ENCODE assay signal across 19 cellular contexts in genomic region chr2:104584393-104584792, GRCh38.
"Had no signal": no experiment of that assay in that cellular context is flagged by ENCODE, and none has a peak within 500 bp of the region (broad histone marks: within the 10 kb centered on the region; RNA-seq: fewer than 3 reads in every experiment).

No MANE protein-coding gene starts in this region.

- H3K4me1 ChIP-seq: ascending aorta, breast epithelium, pancreas, sigmoid colon, spleen had no signal

- ATAC-seq: activated CD4-positive, alpha-beta T cell treated with anti-CD3 and anti-CD28 coated beads for 36 hours; activated CD8-positive, alpha-beta memory T cell treated with anti-CD3 and anti-CD28 coated beads, Interleukin-2, amount 10 ng/mL, durations not matched to agents 7 days and 5 days; pancreas; stimulated activated effector memory CD8-positive, alpha-beta T cell treated with anti-CD3 and anti-CD28 coated beads, Interleukin-12 subunit alpha, Interleukin-12 subunit beta, amount 100 ng/mL, for 72 hours had no signal

- H3K36me3 ChIP-seq: ascending aorta, breast epithelium, pancreas, sigmoid colon, spleen, WERI-Rb-1 had no signal

- H3K27ac ChIP-seq: ascending aorta, breast epithelium, pancreas, sigmoid colon, spleen, WERI-Rb-1 had no signal

- H3K27me3 Mint-ChIP-seq: activated CD4-positive, alpha-beta memory T cell treated with anti-CD3 and anti-CD28 coated beads for 36 hours; activated CD8-positive, alpha-beta memory T cell treated with anti-CD3 and anti-CD28 coated beads, Interleukin-2, amount 10 ng/mL, durations not matched to agents 7 days and 5 days; activated naive CD4-positive, alpha-beta T cell treated with anti-CD3 and anti-CD28 coated beads, Interleukin-2, amount 10 ng/mL, durations not matched to agents 7 days and 5 days had no signal

- H3K36me3 Mint-ChIP-seq: activated CD4-positive, alpha-beta memory T cell treated with anti-CD3 and anti-CD28 coated beads for 36 hours; activated CD8-positive, alpha-beta memory T cell treated with anti-CD3 and anti-CD28 coated beads, Interleukin-2, amount 10 ng/mL, durations not matched to agents 7 days and 5 days; activated naive CD4-positive, alpha-beta T cell treated with anti-CD3 and anti-CD28 coated beads, Interleukin-2, amount 10 ng/mL, durations not matched to agents 7 days and 5 days; stimulated activated effector memory CD8-positive, alpha-beta T cell treated with anti-CD3 and anti-CD28 coated beads, Interleukin-12 subunit alpha, Interleukin-12 subunit beta, amount 100 ng/mL, for 72 hours had no signal

- H3K9me3 Mint-ChIP-seq: activated CD4-positive, alpha-beta memory T cell treated with anti-CD3 and anti-CD28 coated beads for 36 hours; T-helper 1 cell treated with Interleukin-12 subunit alpha and Interleukin-12 subunit beta and Interleukin-4 antibody, amounts not matched to agents 30 μg/mL and 1 μg/mL, for 36 hours had no signal

- H3K9me3 ChIP-seq: ascending aorta, breast epithelium, pancreas had no signal

- H3K27me3 ChIP-seq: ascending aorta, breast epithelium, pancreas, sigmoid colon, spleen had no signal

- H3K4me3 Mint-ChIP-seq: activated CD4-positive, alpha-beta memory T cell treated with anti-CD3 and anti-CD28 coated beads for 36 hours; activated CD4-positive, alpha-beta T cell treated with anti-CD3 and anti-CD28 coated beads for 36 hours; activated CD8-positive, alpha-beta memory T cell treated with anti-CD3 and anti-CD28 coated beads, Interleukin-2, amount 10 ng/mL, durations not matched to agents 7 days and 5 days; activated naive CD4-positive, alpha-beta T cell treated with anti-CD3 and anti-CD28 coated beads, Interleukin-2, amount 10 ng/mL, durations not matched to agents 7 days and 5 days; dendritic cell treated with granulocyte-macrophage colony-stimulating factor and Interleukin-4, amounts not matched to agents 40 ng/mL and 50 ng/mL, for 4 days; stimulated activated effector memory CD8-positive, alpha-beta T cell treated with anti-CD3 and anti-CD28 coated beads, Interleukin-12 subunit alpha, Interleukin-12 subunit beta, amount 100 ng/mL, for 72 hours; T-helper 1 cell treated with Interleukin-12 subunit alpha and Interleukin-12 subunit beta and Interleukin-4 antibody, amounts not matched to agents 30 μg/mL and 1 μg/mL, for 36 hours had no signal

- H3K4me3 ChIP-seq: ascending aorta, breast epithelium, pancreas, sigmoid colon, spleen had no signal

- H3K4me1 Mint-ChIP-seq: activated CD4-positive, alpha-beta T cell treated with anti-CD3 and anti-CD28 coated beads for 36 hours; activated CD8-positive, alpha-beta memory T cell treated with anti-CD3 and anti-CD28 coated beads, Interleukin-2, amount 10 ng/mL, durations not matched to agents 7 days and 5 days; activated naive CD4-positive, alpha-beta T cell treated with anti-CD3 and anti-CD28 coated beads, Interleukin-2, amount 10 ng/mL, durations not matched to agents 7 days and 5 days; stimulated activated effector memory CD8-positive, alpha-beta T cell treated with anti-CD3 and anti-CD28 coated beads, Interleukin-12 subunit alpha, Interleukin-12 subunit beta, amount 100 ng/mL, for 72 hours had no signal

- H3K27ac Mint-ChIP-seq: activated CD4-positive, alpha-beta memory T cell treated with anti-CD3 and anti-CD28 coated beads for 36 hours; activated CD4-positive, alpha-beta T cell treated with anti-CD3 and anti-CD28 coated beads for 36 hours; activated CD8-positive, alpha-beta memory T cell treated with anti-CD3 and anti-CD28 coated beads, Interleukin-2, amount 10 ng/mL, durations not matched to agents 7 days and 5 days; activated naive CD4-positive, alpha-beta T cell treated with anti-CD3 and anti-CD28 coated beads, Interleukin-2, amount 10 ng/mL, durations not matched to agents 7 days and 5 days; activated T-helper 2 cell treated with anti-CD3 and anti-CD28 coated beads, Interferon-gamma antibody, Interleukin-2, Interleukin-4, amounts not matched to agents 10 μg/mL and 5 μg/mL and 100 μg/mL, durations not matched to agents 14 hours and 24 hours and 36 hours; dendritic cell treated with granulocyte-macrophage colony-stimulating factor and Interleukin-4, amounts not matched to agents 40 ng/mL and 50 ng/mL, for 4 days; stimulated activated effector memory CD8-positive, alpha-beta T cell treated with anti-CD3 and anti-CD28 coated beads, Interleukin-12 subunit alpha, Interleukin-12 subunit beta, amount 100 ng/mL, for 72 hours; T-helper 1 cell treated with Interleukin-12 subunit alpha and Interleukin-12 subunit beta and Interleukin-4 antibody, amounts not matched to agents 30 μg/mL and 1 μg/mL, for 36 hours had no signal

- DNase-seq: activated CD4-positive, alpha-beta memory T cell treated with anti-CD3 and anti-CD28 coated beads for 36 hours; activated CD4-positive, alpha-beta T cell treated with anti-CD3 and anti-CD28 coated beads for 36 hours; activated CD8-positive, alpha-beta memory T cell treated with anti-CD3 and anti-CD28 coated beads, Interleukin-2, amount 10 ng/mL, durations not matched to agents 7 days and 5 days; activated naive CD4-positive, alpha-beta T cell treated with anti-CD3 and anti-CD28 coated beads, Interleukin-2, amount 10 ng/mL, durations not matched to agents 7 days and 5 days; activated T-cell treated with anti-CD3 and anti-CD28 coated beads, Interleukin-2, amount 50 U/mL, for 1 hour; cerebellar nuclear complex; erythroblast; midbrain; pancreas; sigmoid colon; spleen; stimulated activated CD4-positive, alpha-beta T cell treated with anti-CD3 and anti-CD28 coated beads, Interleukin-1b, Interleukin-23, amount 100 ng/mL, for 48 hours; WERI-Rb-1 had no signal
